1 cellular context compared by ENCODE assay signal in the genomic region with DNA sequence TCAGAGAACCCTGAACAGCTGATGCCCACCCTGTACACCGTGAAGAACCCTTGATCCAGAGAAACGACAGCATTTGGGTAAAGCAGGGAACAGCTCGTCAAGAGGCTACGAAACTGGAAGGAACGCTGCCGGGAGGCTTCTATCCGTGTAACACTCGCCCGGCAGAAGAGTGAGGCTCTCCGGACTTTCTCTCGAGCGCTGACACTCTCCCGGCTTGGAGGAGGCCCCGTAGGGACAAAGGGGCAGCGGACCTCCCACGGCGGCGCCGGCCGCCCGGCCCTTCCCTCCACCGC.
TF ChIP-seq lines count a peak whose summit lies in the region.

No MANE protein-coding gene starts in this region.

TF ChIP-seq in HCT116, 20 proteins besides CTCF, POLR2A, EP300 and RAD21 (continued from another document):
- TF ChIP-seq, protein P1, sequence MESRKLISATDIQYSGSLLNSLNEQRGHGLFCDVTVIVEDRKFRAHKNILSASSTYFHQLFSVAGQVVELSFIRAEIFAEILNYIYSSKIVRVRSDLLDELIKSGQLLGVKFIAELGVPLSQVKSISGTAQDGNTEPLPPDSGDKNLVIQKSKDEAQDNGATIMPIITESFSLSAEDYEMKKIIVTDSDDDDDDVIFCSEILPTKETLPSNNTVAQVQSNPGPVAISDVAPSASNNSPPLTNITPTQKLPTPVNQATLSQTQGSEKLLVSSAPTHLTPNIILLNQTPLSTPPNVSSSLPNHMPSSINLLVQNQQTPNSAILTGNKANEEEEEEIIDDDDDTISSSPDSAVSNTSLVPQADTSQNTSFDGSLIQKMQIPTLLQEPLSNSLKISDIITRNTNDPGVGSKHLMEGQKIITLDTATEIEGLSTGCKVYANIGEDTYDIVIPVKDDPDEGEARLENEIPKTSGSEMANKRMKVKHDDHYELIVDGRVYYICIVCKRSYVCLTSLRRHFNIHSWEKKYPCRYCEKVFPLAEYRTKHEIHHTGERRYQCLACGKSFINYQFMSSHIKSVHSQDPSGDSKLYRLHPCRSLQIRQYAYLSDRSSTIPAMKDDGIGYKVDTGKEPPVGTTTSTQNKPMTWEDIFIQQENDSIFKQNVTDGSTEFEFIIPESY (IDR thresholded peaks at IDR 0.05; ENCODE audit: extremely low read depth, insufficient replicate concordance, low read length): no peak
- TF ChIP-seq ELF1 (IDR thresholded peaks at IDR 0.05; ENCODE audit: borderline replicate concordance, low read depth) (no peak), ZNF274 (IDR thresholded peaks at IDR 0.05; ENCODE audit: low read depth, low read length) (no peak), JUND (IDR thresholded peaks at IDR 0.05) (no peak)
